Comparison of ENCODE assay signal across 8 cellular contexts in the genomic region with DNA sequence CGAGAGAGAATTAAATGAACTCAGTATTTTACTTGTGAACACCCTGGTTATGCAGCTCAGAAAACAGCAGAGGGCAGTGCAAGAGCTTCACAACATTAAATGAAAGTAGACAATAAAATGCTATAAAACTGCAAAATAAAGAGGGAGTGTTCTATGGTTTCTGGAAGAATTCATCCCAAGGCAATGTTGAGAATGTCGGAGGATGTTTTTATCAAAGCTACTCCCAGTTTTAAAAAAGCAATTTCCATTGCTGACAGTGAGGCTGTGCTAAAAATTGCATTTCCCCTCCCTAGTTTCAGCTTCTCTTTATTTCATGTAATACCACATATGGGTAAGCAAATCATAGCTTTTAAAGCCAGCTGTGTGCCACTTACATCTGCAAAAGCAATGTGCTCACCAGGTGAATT.
DNase-seq lines count a peak whose midpoint lies in the region; ATAC-seq and TF ChIP-seq lines count a peak whose summit lies in the region.

No MANE protein-coding gene starts in this region.

- H3K27me3 ChIP-seq in body of pancreas = no peaks in the 10 kb centered on the region

- DNase-seq in DMS53 (lab: John Stamatoyannopoulos, UW) (peak; percentile 78), LHCN-M2 (ENCODE audit: low read depth) (peak; percentile 16), body of pancreas (peak in 2 of 4 donors; percentile 5 to 24), midbrain (lab: John Stamatoyannopoulos, UW) (peak; percentile 5), NCI-H446 treated with DMSO at 0.1 percent for 48 hours (lab: John Stamatoyannopoulos, UW) (no peak), mesenteric fat pad (ENCODE audit: low spot score) (no peak), hepatic stellate cell (ENCODE audit: low spot score) (no peak), HK-2 (ENCODE audit: unreplicated experiment) (no peak)

- H3K4me3 ChIP-seq in body of pancreas = no peak overlapping the region

- 23 to 24% methylated on average over 2 of the region's 2 CpGs for WGBS in body of pancreas, 2 donors

- no peaks in the 10 kb centered on the region for H3K9me3 ChIP-seq in body of pancreas

- intact Hi-C loops in body of pancreas (cut with DNase I) = no loop called here

- no peak for TF ChIP-seq POLR2A in body of pancreas (IDR thresholded peaks at IDR 0.05)

- H3K27ac ChIP-seq in body of pancreas = no peak overlapping the region

- TF ChIP-seq CTCF in body of pancreas (IDR thresholded peaks at IDR 0.05) = peak in 6 of 7 experiments; percentile 14 to 35 (median 20)

- H3K36me3 ChIP-seq in body of pancreas (replicated peaks in 1 of 2; ENCODE audit: insufficient read depth in 1 of 2, low read depth in 2 of 2) = no peaks in the 10 kb centered on the region

- no peaks in the 10 kb centered on the region for H3K4me1 ChIP-seq in body of pancreas

- ATAC-seq in body of pancreas = no peak

Comparison
In these comparisons a context has a peak if more than half of its experiments do, and no peak if none do; other contexts are left out.
1. DNase-seq: peak in DMS53 (single experiment), LHCN-M2 (single experiment) and midbrain (single experiment); none in NCI-H446 treated with DMSO at 0.1 percent for 48 hours (single experiment), mesenteric fat pad (single experiment), hepatic stellate cell (single experiment) and HK-2 (single experiment).